In the genomic region with DNA sequence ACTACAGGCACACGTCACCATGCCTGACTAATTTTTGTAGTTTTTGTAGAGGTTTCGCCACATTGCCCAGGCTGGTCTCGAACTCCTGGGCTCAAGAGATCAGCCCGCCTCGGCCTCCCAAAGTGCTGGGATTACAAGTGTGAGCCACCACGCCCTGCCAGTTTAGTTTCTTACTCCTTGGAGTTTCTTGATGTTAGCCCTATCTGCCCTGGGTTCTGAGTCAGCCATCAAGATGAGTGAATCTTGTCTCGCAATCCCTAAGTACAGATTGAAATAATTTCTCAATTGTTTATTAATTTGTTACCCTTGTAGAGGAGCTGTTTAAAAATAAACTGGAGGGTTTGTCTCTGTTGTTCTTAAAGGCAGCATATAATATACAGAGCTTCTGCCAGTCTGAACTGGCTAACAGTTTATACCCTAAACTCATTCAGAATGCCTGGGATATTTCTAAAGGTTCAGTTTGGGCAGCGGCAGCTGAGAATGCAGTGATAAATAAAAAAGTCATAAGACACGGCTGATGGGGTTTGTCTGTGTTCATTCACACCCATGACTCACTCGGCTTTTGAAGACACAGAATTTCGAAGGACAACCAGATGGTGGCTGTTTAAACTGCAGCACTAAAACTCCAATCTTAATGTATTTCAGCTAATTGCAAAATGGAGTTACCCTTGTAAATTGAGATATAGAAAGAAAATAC, we compare ENCODE assay signal across 13 cellular contexts. TPM values are rescaled to one million over a fixed set of nuclear protein-coding genes. Genes with fewer than 3 reads are reported as not detected.
DNase-seq lines count a peak whose midpoint lies in the region; ATAC-seq and TF ChIP-seq lines count a peak whose summit lies in the region.
"Had no signal": no experiment of that assay in that cellular context is flagged by ENCODE, and none has a peak within 500 bp of the region (broad histone marks: within the 10 kb centered on the region; RNA-seq: fewer than 3 reads in every experiment).

No MANE protein-coding gene starts in this region.

- peaks cover 10% of the 10 kb centered on the region for H3K4me1 ChIP-seq in SJSA1 (replicated peaks)
- H3K4me1 ChIP-seq in sigmoid colon: peaks cover 0 to 8% (median 5%) of the 10 kb centered on the region in 4 donors
- H3K4me1 ChIP-seq: upper lobe of left lung had no signal

- TF ChIP-seq CTCF in fibroblast of villous mesenchyme (IDR thresholded peaks at IDR 0.05; ENCODE audit: insufficient read depth, low read depth, low read length) (no peak), sigmoid colon (IDR thresholded peaks at IDR 0.05) (no peak)

- H3K4me3 ChIP-seq in SJSA1: no peak overlapping the region
- no peak overlapping the region for H3K4me3 ChIP-seq in fibroblast of villous mesenchyme (ENCODE audit: low read depth, low read length)
- no peak overlapping the region for H3K4me3 ChIP-seq in sigmoid colon
- H3K4me3 ChIP-seq: upper lobe of left lung had no signal

- peak; percentile 86 for DNase-seq in ELR (ENCODE audit: low read depth)
- peak; percentile 63 to 78 for DNase-seq in SJSA1 (ENCODE audit: low read depth in 1 of 2, low spot score in 2 of 2)
- DNase-seq in fibroblast of villous mesenchyme (ENCODE audit: low read depth): peak; percentile 98
- no peak for DNase-seq in sigmoid colon
- DNase-seq in NCI-H1092 treated with DMSO at 0.1 percent for 48 hours (lab: John Stamatoyannopoulos, UW): no peak
- DNase-seq in SK-N-DZ (ENCODE audit: low spot score): no peak
- no peak for DNase-seq in NCI-H1417 treated with DMSO at 0.1 percent for 48 hours (lab: John Stamatoyannopoulos, UW)
- DNase-seq: activated naive CD4-positive, alpha-beta T cell treated with anti-CD3 and anti-CD28 coated beads, Interleukin-2, amount 10 ng/mL, durations not matched to agents 7 days and 5 days; NCI-H526; stimulated activated CD4-positive, alpha-beta T cell treated with anti-CD3 and anti-CD28 coated beads, Interleukin-4, amount 100 ng/mL, for 4 hours; upper lobe of left lung had no signal

- peaks cover 7% of the 10 kb centered on the region; the same call in 1 of the 2 replicates for H3K9me3 ChIP-seq in SJSA1 (replicated peaks)
- H3K9me3 ChIP-seq in sigmoid colon: no peaks in the 10 kb centered on the region
- H3K9me3 ChIP-seq: upper lobe of left lung had no signal

- H3K27ac ChIP-seq in SJSA1 (peak overlapping the region; percentile 45), sigmoid colon (peak overlapping the region in 3 of 4 donors; percentile 21 to 57 (median 22))
- H3K27ac ChIP-seq: VCaP had no signal

- ATAC-seq in HG02840 (IDR thresholded peaks at IDR 0.05; ENCODE audit: low FRiP score, unreplicated experiment): no peak

- H3K36me3 ChIP-seq in SJSA1 (no peaks in the 10 kb centered on the region), sigmoid colon (no peaks in the 10 kb centered on the region)
- H3K36me3 ChIP-seq: upper lobe of left lung had no signal

- no peaks in the 10 kb centered on the region for H3K27me3 ChIP-seq in SJSA1 (replicated peaks)
- H3K27me3 ChIP-seq in sigmoid colon: no peaks in the 10 kb centered on the region
- H3K27me3 ChIP-seq: upper lobe of left lung had no signal

- WGBS in sigmoid colon, 2 donors: 82% methylated on average over 11 of the region's 11 CpGs

- TF ChIP-seq POLR2A in sigmoid colon (IDR thresholded peaks at IDR 0.05): no peak

- intact Hi-C loops in sigmoid colon (cut with DNase I): no loop called here

- no peak for TF ChIP-seq EP300 in sigmoid colon (IDR thresholded peaks at IDR 0.05)

RNA-seq across cellular contexts. Expression of a gene that starts 39.6 kb away (rescaled TPM):
- 5.8 and 12.1 TPM in 2 replicates for total RNA-seq in SJSA1 (2014; rRNA removed; shearing (Covaris generic))
- 12.6 and 21.6 TPM in 2 replicates for total RNA-seq in fibroblast of villous mesenchyme
- total RNA-seq in sigmoid colon: 10 to 100 TPM in 3 of 4 donors, 1 to 10 TPM in 1; 6.7 to 20.6 (median 13.6) TPM
- 1 to 10 TPM; 1.6 to 8.4 (median 8.1) TPM for polyA plus RNA-seq in sigmoid colon
- 11.0 and 12.8 TPM in 2 replicates for polyA plus RNA-seq in SK-N-DZ (2014; cell fraction: cytosol; rRNA removed)
- 11.3 and 12.2 TPM in 2 replicates for polyA plus RNA-seq in SK-N-DZ (2014; cell fraction: nucleus; rRNA removed)

Comparison
In these comparisons a context has a peak if more than half of its experiments do, and no peak if none do; other contexts are left out.
1. DNase-seq: peak in ELR (single experiment), SJSA1 (2 of 2) and fibroblast of villous mesenchyme (single experiment); none in sigmoid colon (single experiment), NCI-H1092 treated with DMSO at 0.1 percent for 48 hours (single experiment), SK-N-DZ (single experiment) and NCI-H1417 treated with DMSO at 0.1 percent for 48 hours (single experiment).